In the genomic region with DNA sequence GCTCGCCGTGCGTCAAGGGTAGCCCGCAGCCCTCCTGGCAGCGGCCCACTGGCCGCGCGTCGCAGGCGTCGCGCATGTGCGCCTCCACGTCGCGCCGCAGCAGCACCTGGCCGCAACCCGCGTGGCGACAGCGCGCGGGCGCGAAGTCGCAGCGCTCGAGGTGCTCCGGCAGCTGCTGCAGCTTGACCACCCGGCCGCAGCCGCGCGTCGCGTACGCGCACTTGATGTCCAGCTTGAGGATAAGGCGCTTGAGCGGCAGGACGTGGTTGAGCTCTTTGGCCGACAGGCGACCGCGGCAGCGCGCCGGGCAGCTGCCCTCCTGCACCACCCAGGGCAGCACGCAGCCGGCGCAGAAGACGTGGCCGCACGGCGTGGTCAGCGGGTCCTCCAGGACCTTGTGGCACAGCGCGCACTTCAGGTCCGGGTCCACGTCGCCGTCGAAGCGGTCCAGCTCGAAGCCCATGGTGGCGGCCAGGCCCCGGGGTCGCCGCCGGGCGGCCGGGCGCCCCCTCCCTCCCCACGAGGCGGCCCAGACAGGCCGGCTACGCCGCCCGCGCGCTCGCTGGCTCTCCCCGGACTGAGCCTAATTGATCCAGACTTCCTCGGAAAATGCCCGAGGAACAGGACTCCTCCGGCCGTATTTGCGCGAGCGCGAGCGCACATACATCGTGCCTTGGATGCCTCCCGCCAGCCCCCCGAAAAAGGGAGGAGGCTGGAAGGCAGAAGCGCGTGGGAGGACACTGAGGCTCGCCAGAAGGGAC, we compare ENCODE assay signal across 9 cellular contexts. TPM values are rescaled to one million over a fixed set of nuclear protein-coding genes. Genes with fewer than 3 reads are reported as not detected.
A peak's percentile ranks its signal among the peaks of the same experiment; 100 is the strongest.
DNase-seq lines count a peak whose midpoint lies in the region; ATAC-seq and TF ChIP-seq lines count a peak whose summit lies in the region.
"Had no signal": no experiment of that assay in that cellular context is flagged by ENCODE, and none has a peak within 500 bp of the region (broad histone marks: within the 10 kb centered on the region; RNA-seq: fewer than 3 reads in every experiment).

Gene PDZRN3 (minus strand): TSS at position 579 of the 761 bp plus-strand sequence.

- no peak for ATAC-seq in naive thymus-derived CD8-positive, alpha-beta T cell
- ATAC-seq in GM18861 (IDR thresholded peaks at IDR 0.05; ENCODE audit: unreplicated experiment) = no peak
- ATAC-seq in HG03378 (IDR thresholded peaks at IDR 0.05; ENCODE audit: unreplicated experiment) = no peak
- ATAC-seq in stimulated activated naive B cell treated with anti-CD40 and anti-IgM and Interleukin-4, amounts not matched to agents 10 μg/mL and 1 μg/mL and 100 μg/mL, for 72 hours (replicated peaks) = no peak

- H2AFZ ChIP-seq in trophoblast cell (ENCODE audit: insufficient read depth, low read length, poor library complexity) = peak within 1 kb of the TSS; percentile 86

- peaks cover 27% of the 10 kb centered on the region for H3K79me1 ChIP-seq in trophoblast cell (ENCODE audit: low read length)

- H4K8ac ChIP-seq in trophoblast cell (ENCODE audit: low read depth, low read length) = peak within 1 kb of the TSS; percentile 72

- peak within 1 kb of the TSS; percentile 88 for H2BK120ac ChIP-seq in trophoblast cell (ENCODE audit: insufficient read depth, low read length, poor library complexity)

- no peak within 1 kb of the TSS for H3K27ac Mint-ChIP-seq in naive thymus-derived CD8-positive, alpha-beta T cell
- H3K27ac Mint-ChIP-seq in stimulated activated naive B cell treated with anti-CD40 and anti-IgM and Interleukin-4, amounts not matched to agents 10 μg/mL and 1 μg/mL and 100 μg/mL, for 72 hours = no peak within 1 kb of the TSS

- H3K36me3 Mint-ChIP-seq in naive thymus-derived CD8-positive, alpha-beta T cell = no peaks in the 10 kb centered on the region
- H3K36me3 Mint-ChIP-seq in stimulated activated naive B cell treated with anti-CD40 and anti-IgM and Interleukin-4, amounts not matched to agents 10 μg/mL and 1 μg/mL and 100 μg/mL, for 72 hours = no peaks in the 10 kb centered on the region

- no peak within 1 kb of the TSS for H3K4me3 Mint-ChIP-seq in naive thymus-derived CD8-positive, alpha-beta T cell
- H3K4me3 Mint-ChIP-seq in stimulated activated naive B cell treated with anti-CD40 and anti-IgM and Interleukin-4, amounts not matched to agents 10 μg/mL and 1 μg/mL and 100 μg/mL, for 72 hours = no peak within 1 kb of the TSS

- H3K27ac ChIP-seq in WERI-Rb-1 = peak within 1 kb of the TSS; percentile 78
- peak within 1 kb of the TSS; percentile 83 for H3K27ac ChIP-seq in trophoblast cell (ENCODE audit: low read depth, low read length)
- H3K27ac ChIP-seq: neutrophil had no signal

- H3K27me3 Mint-ChIP-seq in naive thymus-derived CD8-positive, alpha-beta T cell = peaks cover 15 to 40% (median 20%) of the 10 kb centered on the region in 5 donors
- H3K27me3 Mint-ChIP-seq in stimulated activated naive B cell treated with anti-CD40 and anti-IgM and Interleukin-4, amounts not matched to agents 10 μg/mL and 1 μg/mL and 100 μg/mL, for 72 hours = peaks cover 22 to 32% of the 10 kb centered on the region in 2 donors

- H3K27me3 ChIP-seq in WERI-Rb-1 (ENCODE audit: insufficient read depth, low read depth, severe bottlenecking) (no peaks in the 10 kb centered on the region), trophoblast cell (ENCODE audit: insufficient read depth, low read length) (no peaks in the 10 kb centered on the region)

- WGBS in trophoblast cell (ENCODE audit: extremely low coverage, insufficient coverage, insufficient read length) = no CpG with 5 or more reads among the region's 99 CpGs

- H4K91ac ChIP-seq in trophoblast cell (ENCODE audit: low read depth, low read length) = peak within 1 kb of the TSS; percentile 70

- peak within 1 kb of the TSS; percentile 91 for H3K4me2 ChIP-seq in trophoblast cell (ENCODE audit: low read length)

- intact Hi-C loops in cardiac septum (cut with DNase I) = loop anchor here (2.0 to 5.0 kb wide), 7 partner anchors 38 to 223 kb away; no protein-coding TSS in a partner anchor

- peak within 1 kb of the TSS; percentile 85 for H2BK5ac ChIP-seq in trophoblast cell (ENCODE audit: low read depth, low read length, poor library complexity)

- peak within 1 kb of the TSS; percentile 81 for H3K9ac ChIP-seq in trophoblast cell (ENCODE audit: low read length)

- H3K36me3 ChIP-seq in WERI-Rb-1 (no peaks in the 10 kb centered on the region), trophoblast cell (ENCODE audit: control insufficient read depth in 1 of 2, insufficient read depth in 2 of 2, low read length in 2 of 2) (peaks cover 0 to 3% of the 10 kb centered on the region in 2 experiments)
- H3K36me3 ChIP-seq: neutrophil had no signal

- H3K23ac ChIP-seq in trophoblast cell (ENCODE audit: low read length) = no peak within 1 kb of the TSS

- H4K12ac ChIP-seq in trophoblast cell (ENCODE audit: low read depth, low read length) = peak within 1 kb of the TSS; percentile 36

- H3K14ac ChIP-seq in trophoblast cell (ENCODE audit: low read length) = peak within 1 kb of the TSS; percentile 78

- peaks cover 0 to 2% (median 0%) of the 10 kb centered on the region in 9 donors for H3K9me3 Mint-ChIP-seq in naive thymus-derived CD8-positive, alpha-beta T cell
- peaks cover 0 to 4% of the 10 kb centered on the region in 2 donors for H3K9me3 Mint-ChIP-seq in stimulated activated naive B cell treated with anti-CD40 and anti-IgM and Interleukin-4, amounts not matched to agents 10 μg/mL and 1 μg/mL and 100 μg/mL, for 72 hours

- peak within 1 kb of the TSS; percentile 74 for H3K18ac ChIP-seq in trophoblast cell (ENCODE audit: low read length)

- peak within 1 kb of the TSS; percentile 53 for H3K4ac ChIP-seq in trophoblast cell (ENCODE audit: low read depth, low read length)

- TF ChIP-seq CTCF in WERI-Rb-1 (IDR thresholded peaks at IDR 0.05; ENCODE audit: low read depth, low read length) = no peak

- H3K4me1 ChIP-seq in trophoblast cell (ENCODE audit: control insufficient read depth in 1 of 2, insufficient read depth in 2 of 2, low read length in 2 of 2) = peaks cover 13 to 16% of the 10 kb centered on the region in 2 experiments

- no peaks in the 10 kb centered on the region for H3K9me3 ChIP-seq in WERI-Rb-1 (ENCODE audit: severe bottlenecking)
- no peaks in the 10 kb centered on the region for H3K9me3 ChIP-seq in trophoblast cell (ENCODE audit: insufficient read depth, low read depth, low read length)
- H3K9me3 ChIP-seq: neutrophil had no signal

- DNase-seq in HCEC 1CT (peak; percentile 61), WERI-Rb-1 (peak; percentile 74), cardiac septum (ENCODE audit: low spot score) (peak; percentile 87), trophoblast cell (peak in 1 of 2 donors; percentile 16)
- no peak for DNase-seq in naive thymus-derived CD8-positive, alpha-beta T cell
- DNase-seq in stimulated activated naive B cell treated with anti-CD40 and anti-IgM and Interleukin-4, amounts not matched to agents 10 μg/mL and 1 μg/mL and 100 μg/mL, for 72 hours = no peak

- peak within 1 kb of the TSS; percentile 6 for H2AK5ac ChIP-seq in trophoblast cell (ENCODE audit: low read length)

- peaks cover 17% of the 10 kb centered on the region for H3K79me2 ChIP-seq in trophoblast cell (ENCODE audit: control insufficient read depth, insufficient read depth, low read length, poor library complexity)

- H2BK12ac ChIP-seq in trophoblast cell (ENCODE audit: low read length) = peak within 1 kb of the TSS; percentile 95

- peak within 1 kb of the TSS; percentile 80 for H3K4me3 ChIP-seq in WERI-Rb-1 (ENCODE audit: low read depth, low read length)
- peak within 1 kb of the TSS; percentile 97 for H3K4me3 ChIP-seq in trophoblast cell (ENCODE audit: low read depth, low read length)

- H3K4me1 Mint-ChIP-seq in naive thymus-derived CD8-positive, alpha-beta T cell = no peaks in the 10 kb centered on the region
- H3K4me1 Mint-ChIP-seq in stimulated activated naive B cell treated with anti-CD40 and anti-IgM and Interleukin-4, amounts not matched to agents 10 μg/mL and 1 μg/mL and 100 μg/mL, for 72 hours = no peaks in the 10 kb centered on the region

- POLR2A ChIA-PET in naive thymus-derived CD8-positive, alpha-beta T cell (lab: Charles Lee) = no interaction called here

RNA-seq across cellular contexts. Expression of gene PDZRN3, which starts in this region (rescaled TPM):
- 66.0 TPM for total RNA-seq in cardiac septum
- 32.0 and 35.4 TPM in 2 replicates for polyA plus RNA-seq in trophoblast cell (2013)
- total RNA-seq in naive thymus-derived CD8-positive, alpha-beta T cell = not detected
- polyA plus RNA-seq in naive thymus-derived CD8-positive, alpha-beta T cell = not detected

Comparison
In these comparisons a context has a peak if more than half of its experiments do, and no peak if none do; other contexts are left out.
1. RNA of gene PDZRN3 (total RNA-seq): 66.0 TPM in cardiac septum (single experiment); not detected in naive thymus-derived CD8-positive, alpha-beta T cell; every median in the first group is over 10 times any median in the second.
2. DNase-seq: peak in HCEC 1CT (single experiment), WERI-Rb-1 (single experiment) and cardiac septum (single experiment); none in naive thymus-derived CD8-positive, alpha-beta T cell (0 of 10) and stimulated activated naive B cell treated with anti-CD40 and anti-IgM and Interleukin-4, amounts not matched to agents 10 μg/mL and 1 μg/mL and 100 μg/mL, for 72 hours (single experiment).